ENCODE assay signal across 16 cellular contexts in genomic region chr1:79198841-79199240, GRCh38.
DNase-seq lines count a peak whose midpoint lies in the region; ATAC-seq and TF ChIP-seq lines count a peak whose summit lies in the region.
"Had no signal": no experiment of that assay in that cellular context is flagged by ENCODE, and none has a peak within 500 bp of the region (broad histone marks: within the 10 kb centered on the region; RNA-seq: fewer than 3 reads in every experiment).

No MANE protein-coding gene starts in this region.

- TF ChIP-seq CTCF in RWPE2 (IDR thresholded peaks at IDR 0.05; ENCODE audit: poor library complexity, severe bottlenecking) = no peak
- no peak for TF ChIP-seq CTCF in fibroblast of mammary gland (conservative IDR thresholded peaks at IDR 0.05; ENCODE audit: control insufficient read depth, insufficient read depth, low read depth, low read length)
- no peak for TF ChIP-seq CTCF in heart right ventricle (IDR thresholded peaks at IDR 0.05)

- H3K27ac ChIP-seq in RWPE2 (ENCODE audit: poor library complexity, severe bottlenecking) (no peak overlapping the region), heart right ventricle (no peak overlapping the region)
- H3K27ac ChIP-seq: brain microvascular endothelial cell, left ventricle myocardium inferior, transverse colon had no signal

- DNase-seq in H4 (ENCODE audit: low spot score) (peak; percentile 22), RWPE2 (ENCODE audit: low spot score) (no peak), fibroblast of mammary gland (ENCODE audit: low read depth) (peak; percentile 73), left colon (no peak), heart right ventricle (no peak)
- no peak for DNase-seq in activated T-helper 2 cell treated with anti-CD3 and anti-CD28 coated beads, Interferon-gamma antibody, Interleukin-2, Interleukin-4, amounts not matched to agents 10 μg/mL and 5 μg/mL and 100 μg/mL, durations not matched to agents 14 hours and 24 hours and 36 hours (ENCODE audit: low spot score)
- DNase-seq: brain microvascular endothelial cell; hippocampal formation; left ventricle myocardium inferior; naive thymus-derived CD8-positive, alpha-beta T cell; NCI-H1092; right cardiac atrium; stimulated activated CD4-positive, alpha-beta T cell treated with anti-CD3 and anti-CD28 coated beads, Interleukin-4, amount 100 ng/mL, for 24 hours; transverse colon had no signal

- no peaks in the 10 kb centered on the region for H3K9me3 ChIP-seq in RWPE2 (ENCODE audit: severe bottlenecking)
- no peaks in the 10 kb centered on the region for H3K9me3 ChIP-seq in skeletal muscle satellite cell (replicated peaks; ENCODE audit: low read length)
- H3K9me3 ChIP-seq in heart right ventricle = no peaks in the 10 kb centered on the region
- H3K9me3 ChIP-seq: left ventricle myocardium inferior, transverse colon had no signal

- no peaks in the 10 kb centered on the region for H3K36me3 Mint-ChIP-seq in activated T-helper 2 cell treated with anti-CD3 and anti-CD28 coated beads, Interferon-gamma antibody, Interleukin-2, Interleukin-4, amounts not matched to agents 10 μg/mL and 5 μg/mL and 100 μg/mL, durations not matched to agents 14 hours and 24 hours and 36 hours (ENCODE audit: low read depth)
- H3K36me3 Mint-ChIP-seq: IgD-negative memory B cell; naive thymus-derived CD8-positive, alpha-beta T cell had no signal

- H3K27me3 ChIP-seq in RWPE2 (ENCODE audit: insufficient read depth, poor library complexity, severe bottlenecking) = no peaks in the 10 kb centered on the region
- no peaks in the 10 kb centered on the region for H3K27me3 ChIP-seq in skeletal muscle satellite cell (ENCODE audit: control insufficient read depth, insufficient read depth, low read length)
- H3K27me3 ChIP-seq in heart right ventricle = no peaks in the 10 kb centered on the region
- H3K27me3 ChIP-seq: brain microvascular endothelial cell, transverse colon had no signal

- H3K9ac ChIP-seq in skeletal muscle satellite cell (ENCODE audit: low read depth, low read length) = no peak overlapping the region

- H3K9me3 Mint-ChIP-seq in activated T-helper 2 cell treated with anti-CD3 and anti-CD28 coated beads, Interferon-gamma antibody, Interleukin-2, Interleukin-4, amounts not matched to agents 10 μg/mL and 5 μg/mL and 100 μg/mL, durations not matched to agents 14 hours and 24 hours and 36 hours = no peaks in the 10 kb centered on the region

- H3K27me3 Mint-ChIP-seq in activated T-helper 2 cell treated with anti-CD3 and anti-CD28 coated beads, Interferon-gamma antibody, Interleukin-2, Interleukin-4, amounts not matched to agents 10 μg/mL and 5 μg/mL and 100 μg/mL, durations not matched to agents 14 hours and 24 hours and 36 hours (ENCODE audit: low read depth) = no peaks in the 10 kb centered on the region
- H3K27me3 Mint-ChIP-seq: IgD-negative memory B cell; naive thymus-derived CD8-positive, alpha-beta T cell had no signal

- no peak overlapping the region for H3K4me3 Mint-ChIP-seq in activated T-helper 2 cell treated with anti-CD3 and anti-CD28 coated beads, Interferon-gamma antibody, Interleukin-2, Interleukin-4, amounts not matched to agents 10 μg/mL and 5 μg/mL and 100 μg/mL, durations not matched to agents 14 hours and 24 hours and 36 hours (ENCODE audit: low read depth)
- H3K4me3 Mint-ChIP-seq: IgD-negative memory B cell; naive thymus-derived CD8-positive, alpha-beta T cell had no signal

- no peaks in the 10 kb centered on the region for H3K36me3 ChIP-seq in RWPE2 (ENCODE audit: low read depth)
- no peaks in the 10 kb centered on the region for H3K36me3 ChIP-seq in skeletal muscle satellite cell (ENCODE audit: insufficient read depth, low read length)
- no peaks in the 10 kb centered on the region for H3K36me3 ChIP-seq in heart right ventricle
- H3K36me3 ChIP-seq: brain microvascular endothelial cell, left ventricle myocardium inferior, transverse colon had no signal

- no peak overlapping the region for H3K27ac Mint-ChIP-seq in activated T-helper 2 cell treated with anti-CD3 and anti-CD28 coated beads, Interferon-gamma antibody, Interleukin-2, Interleukin-4, amounts not matched to agents 10 μg/mL and 5 μg/mL and 100 μg/mL, durations not matched to agents 14 hours and 24 hours and 36 hours
- H3K27ac Mint-ChIP-seq: IgD-negative memory B cell; naive thymus-derived CD8-positive, alpha-beta T cell had no signal

- no peak overlapping the region for H3K4me3 ChIP-seq in RWPE2 (ENCODE audit: severe bottlenecking)
- no peak overlapping the region for H3K4me3 ChIP-seq in fibroblast of mammary gland (ENCODE audit: control insufficient read depth, low read depth, low read length)
- no peak overlapping the region for H3K4me3 ChIP-seq in skeletal muscle satellite cell (ENCODE audit: low read length)
- H3K4me3 ChIP-seq in heart right ventricle = no peak overlapping the region
- H3K4me3 ChIP-seq: left ventricle myocardium inferior, transverse colon had no signal

- peak; percentile 96 for ATAC-seq in RWPE2 (ENCODE audit: low read depth)
- no peak for ATAC-seq in left colon
- no peak for ATAC-seq in heart right ventricle
- ATAC-seq: naive thymus-derived CD8-positive, alpha-beta T cell; right cardiac atrium had no signal

- WGBS in heart right ventricle, 2 donors = 35 to 72% methylated on average over 2 of the region's 2 CpGs

- peaks cover 12% of the 10 kb centered on the region for H3K4me1 ChIP-seq in RWPE2 (ENCODE audit: insufficient read depth, poor library complexity, severe bottlenecking)
- H3K4me1 ChIP-seq in skeletal muscle satellite cell (ENCODE audit: control insufficient read depth, insufficient read depth, low read length) = peaks cover 16% of the 10 kb centered on the region
- H3K4me1 ChIP-seq in heart right ventricle = peaks cover 0 to 1% (median 0%) of the 10 kb centered on the region in 9 donors
- H3K4me1 ChIP-seq: left ventricle myocardium inferior, transverse colon had no signal

- intact Hi-C loops in activated T-helper 2 cell treated with anti-CD3 and anti-CD28 coated beads, Interferon-gamma antibody, Interleukin-2, Interleukin-4, amounts not matched to agents 10 μg/mL and 5 μg/mL and 100 μg/mL, durations not matched to agents 14 hours and 24 hours and 36 hours (cut with micrococcal nuclease) = no loop called here
- intact Hi-C loops in left colon (cut with DNase I, micrococcal nuclease) = no loop called here
- intact Hi-C loops in heart right ventricle (cut with DNase I) = loop anchor here in 4 of 10 donors (5.0 kb wide), 2 partner anchors 357 to 362 kb away; no protein-coding TSS in a partner anchor

- no peaks in the 10 kb centered on the region for H3K4me1 Mint-ChIP-seq in activated T-helper 2 cell treated with anti-CD3 and anti-CD28 coated beads, Interferon-gamma antibody, Interleukin-2, Interleukin-4, amounts not matched to agents 10 μg/mL and 5 μg/mL and 100 μg/mL, durations not matched to agents 14 hours and 24 hours and 36 hours (ENCODE audit: low read depth)
- H3K4me1 Mint-ChIP-seq: IgD-negative memory B cell; naive thymus-derived CD8-positive, alpha-beta T cell had no signal

- H3K4me2 ChIP-seq in skeletal muscle satellite cell (ENCODE audit: low read length) = peak overlapping the region; percentile 19

Comparison
In these comparisons a context has a peak if more than half of its experiments do, and no peak if none do; other contexts are left out.
1. DNase-seq: peak in H4 (single experiment) and fibroblast of mammary gland (single experiment); none in RWPE2 (single experiment), activated T-helper 2 cell treated with anti-CD3 and anti-CD28 coated beads, Interferon-gamma antibody, Interleukin-2, Interleukin-4, amounts not matched to agents 10 μg/mL and 5 μg/mL and 100 μg/mL, durations not matched to agents 14 hours and 24 hours and 36 hours (single experiment), left colon (0 of 2) and heart right ventricle (0 of 2).